Comparison of ENCODE assay signal across 13 cellular contexts in genomic region chr11:43708776-43709175, GRCh38. TPM values are rescaled to one million over a fixed set of nuclear protein-coding genes. Genes with fewer than 3 reads are reported as not detected.
A peak's percentile ranks its signal among the peaks of the same experiment; 100 is the strongest.
DNase-seq lines count a peak whose midpoint lies in the region; ATAC-seq and TF ChIP-seq lines count a peak whose summit lies in the region.
"Had no signal": no experiment of that assay in that cellular context is flagged by ENCODE, and none has a peak within 500 bp of the region (broad histone marks: within the 10 kb centered on the region; RNA-seq: fewer than 3 reads in every experiment).

No MANE protein-coding gene starts in this region.

- ATAC-seq in activated T-cell treated with anti-CD3 and anti-CD28 coated beads, Interleukin-2, amount 50 U/mL, for 72 hours (replicated peaks in 1 of 2): no peak
- ATAC-seq in HG03025 (IDR thresholded peaks at IDR 0.05; ENCODE audit: low FRiP score, unreplicated experiment): no peak

- no peak overlapping the region for H3K27ac Mint-ChIP-seq in activated T-cell treated with anti-CD3 and anti-CD28 coated beads, Interleukin-2, amount 50 U/mL, for 72 hours

- no peak overlapping the region for H3K9ac ChIP-seq in GM23248

- TF ChIP-seq CTCF in A673 (conservative IDR thresholded peaks at IDR 0.05; ENCODE audit: low read depth, low read length): peak; percentile 50
- peak; percentile 82 for TF ChIP-seq CTCF in VCaP (conservative IDR thresholded peaks at IDR 0.05)
- TF ChIP-seq CTCF in hepatocyte (IDR thresholded peaks at IDR 0.05; ENCODE audit: poor library complexity): peak; percentile 16

- peaks cover 21% of the 10 kb centered on the region for H3K36me3 ChIP-seq in A673 (ENCODE audit: insufficient read depth, low read length, poor library complexity, severe bottlenecking)
- H3K36me3 ChIP-seq in GM23248 (ENCODE audit: low read depth): no peaks in the 10 kb centered on the region
- H3K36me3 ChIP-seq in hepatocyte (replicated peaks; ENCODE audit: insufficient read depth, low read depth): no peaks in the 10 kb centered on the region
- H3K36me3 ChIP-seq in HAP-1 (replicated peaks): no peaks in the 10 kb centered on the region

- H3K4me1 ChIP-seq in A673 (ENCODE audit: insufficient read depth, low read length, poor library complexity, severe bottlenecking) (peaks cover 8% of the 10 kb centered on the region), GM23248 (ENCODE audit: insufficient read depth) (no peaks in the 10 kb centered on the region), hepatocyte (ENCODE audit: insufficient read depth) (no peaks in the 10 kb centered on the region), HAP-1 (peaks cover 2% of the 10 kb centered on the region; the same call in 1 of the 2 replicates)

- no peaks in the 10 kb centered on the region for H3F3A ChIP-seq in GM23248 (ENCODE audit: insufficient read depth)

- no peak for DNase-seq in A673 (ENCODE audit: low spot score)
- DNase-seq in GM23248: peak; percentile 6
- DNase-seq in hepatocyte (ENCODE audit: low spot score): no peak
- DNase-seq in HAP-1 (ENCODE audit: low spot score in 2 of 2): no peak
- no peak for DNase-seq in NOMO-1 treated with DMSO at 0.1 percent for 48 hours (lab: John Stamatoyannopoulos, UW; ENCODE audit: unreplicated experiment)
- DNase-seq in activated T-cell treated with anti-CD3 and anti-CD28 coated beads, Interleukin-2, amount 50 U/mL, for 72 hours: no peak
- DNase-seq: amygdala, C1 segment of cervical spinal cord, NCI-H146, occipital lobe, T1000 had no signal

- H3K4me2 ChIP-seq in GM23248 (ENCODE audit: unreplicated experiment): no peak overlapping the region
- no peak overlapping the region for H3K4me2 ChIP-seq in hepatocyte

- H3K36me3 Mint-ChIP-seq in activated T-cell treated with anti-CD3 and anti-CD28 coated beads, Interleukin-2, amount 50 U/mL, for 72 hours (ENCODE audit: insufficient read depth in 2 of 2): peaks cover 3 to 5% of the 10 kb centered on the region in 2 donors

- 83 to 87% methylated on average over 4 of the region's 4 CpGs for WGBS in GM23248 (ENCODE audit: low coverage in 1 of 2, low lambda C conversion rate in 2 of 2, missing lambda C conversion rate in 2 of 2), 2 experiments
- 81% methylated on average over 4 of the region's 4 CpGs for WGBS in hepatocyte (ENCODE audit: low lambda C conversion rate, missing lambda C conversion rate)

- H3K4me3 ChIP-seq in A673 (ENCODE audit: low read depth, low read length, poor library complexity, severe bottlenecking) (no peak overlapping the region), GM23248 (no peak overlapping the region), hepatocyte (no peak overlapping the region), HAP-1 (no peak overlapping the region)

- no peaks in the 10 kb centered on the region for H3K9me3 Mint-ChIP-seq in activated T-cell treated with anti-CD3 and anti-CD28 coated beads, Interleukin-2, amount 50 U/mL, for 72 hours

- in situ Hi-C loops in GM23248 (cut with MboI): no loop called here
- in situ Hi-C loops in HAP-1 (cut with MboI; ENCODE audit: low sequenced_read_pairs): no loop called here

- H3K27me3 Mint-ChIP-seq in activated T-cell treated with anti-CD3 and anti-CD28 coated beads, Interleukin-2, amount 50 U/mL, for 72 hours (ENCODE audit: low read depth): no peaks in the 10 kb centered on the region

- BruUV-seq in A673 (replicated peaks; lab: Mats Ljungman, UMichigan): no TSS peak

- H3K27me3 ChIP-seq in A673 (replicated peaks; ENCODE audit: insufficient read depth, low read depth, low read length, poor library complexity) (no peaks in the 10 kb centered on the region), GM23248 (replicated peaks; ENCODE audit: insufficient read depth) (no peaks in the 10 kb centered on the region), hepatocyte (no peaks in the 10 kb centered on the region), HAP-1 (ENCODE audit: low read depth) (no peaks in the 10 kb centered on the region)

- H3K4me1 Mint-ChIP-seq in activated T-cell treated with anti-CD3 and anti-CD28 coated beads, Interleukin-2, amount 50 U/mL, for 72 hours (ENCODE audit: low read depth): no peaks in the 10 kb centered on the region

- no peaks in the 10 kb centered on the region; the same call in 1 of the 2 replicates for H4K20me1 ChIP-seq in GM23248 (ENCODE audit: insufficient read depth)
- peaks cover 5% of the 10 kb centered on the region for H4K20me1 ChIP-seq in hepatocyte (ENCODE audit: insufficient read depth, poor library complexity, severe bottlenecking)

- H3K4me3 Mint-ChIP-seq in activated T-cell treated with anti-CD3 and anti-CD28 coated beads, Interleukin-2, amount 50 U/mL, for 72 hours: no peak overlapping the region

- no peak overlapping the region for H3K27ac ChIP-seq in A673 (ENCODE audit: low read depth, low read length, poor library complexity, severe bottlenecking)
- H3K27ac ChIP-seq in GM23248: no peak overlapping the region
- H3K27ac ChIP-seq in VCaP: no peak overlapping the region
- no peak overlapping the region for H3K27ac ChIP-seq in hepatocyte

- H3K79me2 ChIP-seq in GM23248 (ENCODE audit: insufficient read depth) (peaks cover 64% of the 10 kb centered on the region), hepatocyte (peaks cover 71% of the 10 kb centered on the region)

- POLR2A ChIA-PET in A673 (lab: Charles Lee; ENCODE audit: low non-redundant PET): interaction anchor here (0.8 kb wide), 1 partner anchor 14 kb away, joined by 3 read pairs; no protein-coding TSS in a partner anchor

- no peaks in the 10 kb centered on the region for H3K9me2 ChIP-seq in GM23248 (ENCODE audit: insufficient read depth)
- H3K9me2 ChIP-seq in hepatocyte (replicated peaks; ENCODE audit: insufficient read depth): no peaks in the 10 kb centered on the region

- H3K9me3 ChIP-seq in A673 (ENCODE audit: low read depth, low read length, poor library complexity, severe bottlenecking): peaks cover 3% of the 10 kb centered on the region
- H3K9me3 ChIP-seq in GM23248 (ENCODE audit: low read depth): no peaks in the 10 kb centered on the region
- no peaks in the 10 kb centered on the region for H3K9me3 ChIP-seq in hepatocyte (ENCODE audit: low read depth)
- H3K9me3 ChIP-seq in HAP-1: no peaks in the 10 kb centered on the region

- intact Hi-C loops in A673 (cut with micrococcal nuclease; ENCODE audit: unreplicated experiment): no loop called here

- H2AFZ ChIP-seq in GM23248: no peak overlapping the region
- no peak overlapping the region for H2AFZ ChIP-seq in hepatocyte

- CTCF ChIA-PET in A673 (lab: Charles Lee): no interaction called here

RNA-seq across cellular contexts. Expression of gene HSD17B12, which starts 28.2 kb away (rescaled TPM):
- total RNA-seq in A673 (2021): 305 and 307 TPM in 2 replicates
- total RNA-seq in GM23248 (2014; rRNA removed; shearing (Covaris generic)): 92.3 and 113 TPM in 2 replicates
- 105 and 111 TPM in 2 replicates for polyA plus RNA-seq in GM23248 (2016; fragmentation: Nextera tagmentation; extraction: Ambion mirVana)
- 137 and 140 TPM in 2 replicates for total RNA-seq in hepatocyte
- 78.7 and 83.2 TPM in 2 replicates for polyA plus RNA-seq in hepatocyte
- 10 to 100 TPM; 46.2 to 49.0 TPM for total RNA-seq in activated T-cell treated with anti-CD3 and anti-CD28 coated beads, Interleukin-2, amount 50 U/mL, for 72 hours

Comparison
In these comparisons a context has a peak if more than half of its experiments do, and no peak if none do; other contexts are left out.
1. CTCF ChIP-seq: peak in every context shown above with its lines; median percentile 82 in VCaP; 50 in A673; 16 in hepatocyte.